23 cellular contexts compared by ENCODE assay signal in genomic region chr5:131001507-131001906, GRCh38.
"Had no signal": no experiment of that assay in that cellular context is flagged by ENCODE, and none has a peak within 500 bp of the region (broad histone marks: within the 10 kb centered on the region; RNA-seq: fewer than 3 reads in every experiment).

No MANE protein-coding gene starts in this region.

- DNase-seq: Karpas-422; KG1; MG63; NCI-H1092; NCI-H1105 treated with DMSO at 0.1 percent for 48 hours; NCI-H1417 treated with DMSO at 0.1 percent for 48 hours; NCI-H146; NCI-H187; NCI-H2029; NCI-H2081 treated with DMSO at 0.1 percent for 48 hours; NCI-H2171; NCI-H226; NCI-H446; NCI-H510A; NCI-H524 treated with DMSO at 0.1 percent for 48 hours; NCI-H69; NK-92 treated with Interleukin-12 subunit alpha and Interleukin-12 subunit beta, amount 100 ng/mL, for 24 hours; PC-3; SHP77 treated with DMSO at 0.1 percent for 48 hours; SJCRH30 had no signal

- H3K36me3 ChIP-seq: MG63, SJCRH30 had no signal

- H3K4me1 ChIP-seq: SJCRH30 had no signal

- H3K27ac ChIP-seq: SJCRH30, SK-N-MC had no signal

- ATAC-seq: Panc1, PC-3, Right ventricle myocardium inferior had no signal

- H3K4me3 ChIP-seq: MG63, SJCRH30, SK-N-MC had no signal

- H3K9me3 ChIP-seq: MG63, SJCRH30 had no signal

- H3K27me3 ChIP-seq: SJCRH30 had no signal
